Comparison of ENCODE assay signal across 30 cellular contexts in the genomic region with DNA sequence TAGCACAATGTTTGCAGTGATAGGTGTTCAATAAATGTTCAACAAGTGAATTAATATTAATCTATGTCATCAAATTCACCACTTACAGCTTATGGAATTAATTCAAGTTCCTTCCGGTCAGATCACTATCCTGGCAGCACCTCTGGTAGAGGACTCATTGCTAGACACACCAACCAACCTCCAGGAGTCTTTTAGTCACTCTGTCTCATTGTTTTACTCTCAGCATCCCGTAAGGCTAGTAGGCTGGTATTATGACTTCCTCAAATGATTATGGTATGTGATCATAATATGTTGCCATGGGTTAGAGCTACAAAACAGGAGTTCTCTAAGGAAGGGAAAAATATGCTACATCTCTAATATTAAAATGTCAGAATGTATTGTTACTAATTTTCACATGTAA.
"Had no signal": no experiment of that assay in that cellular context is flagged by ENCODE, and none has a peak within 500 bp of the region (broad histone marks: within the 10 kb centered on the region; RNA-seq: fewer than 3 reads in every experiment).

No MANE protein-coding gene starts in this region.

- H3K9me3 ChIP-seq: adrenal gland, body of pancreas had no signal

- H3K4me1 ChIP-seq: adrenal gland, body of pancreas had no signal

- ATAC-seq: activated CD4-positive, alpha-beta T cell treated with anti-CD3 and anti-CD28 coated beads for 36 hours; activated CD4-positive, CD25-positive, alpha-beta regulatory T cell treated with anti-CD3 and anti-CD28 coated beads, Interleukin-2, amount 50 U/mL, for 24 hours; activated naive CD4-positive, alpha-beta T cell treated with anti-CD3 and anti-CD28 coated beads, Interleukin-2, amount 50 U/mL, for 72 hours; activated T-cell treated with anti-CD3 and anti-CD28 coated beads, Interleukin-2, amount 50 U/mL, for 4 hours; body of pancreas had no signal

- H3K9me3 Mint-ChIP-seq: activated CD4-positive, alpha-beta memory T cell treated with anti-CD3 and anti-CD28 coated beads for 36 hours; activated naive CD4-positive, alpha-beta T cell treated with anti-CD3 and anti-CD28 coated beads for 36 hours; activated naive CD4-positive, alpha-beta T cell treated with anti-CD3 and anti-CD28 coated beads, Interleukin-2, amount 50 U/mL, for 72 hours; activated T-cell treated with anti-CD3 and anti-CD28 coated beads, Interleukin-2, amount 50 U/mL, for 4 hours; activated T-helper 1 cell treated with anti-CD3 and anti-CD28 coated beads, Interleukin-12 subunit alpha, Interleukin-12 subunit beta, Interleukin-2, Interleukin-4 antibody, amounts not matched to agents 30 ng/mL and 10 ng/mL and 1 ng/mL, durations not matched to agents 14 hours and 24 hours and 36 hours; T-helper 1 cell treated with Interleukin-12 subunit alpha and Interleukin-12 subunit beta and Interleukin-4 antibody, amounts not matched to agents 30 μg/mL and 1 μg/mL, for 36 hours; T-helper 2 cell treated with Interferon-gamma antibody and Interleukin-4, amounts not matched to agents 5 μg/mL and 100 μg/mL, for 36 hours; WTC11 had no signal

- H3K27ac Mint-ChIP-seq: activated CD4-positive, alpha-beta memory T cell treated with anti-CD3 and anti-CD28 coated beads for 36 hours; activated CD4-positive, alpha-beta T cell treated with anti-CD3 and anti-CD28 coated beads for 36 hours; activated naive CD4-positive, alpha-beta T cell treated with anti-CD3 and anti-CD28 coated beads for 36 hours; activated naive CD4-positive, alpha-beta T cell treated with anti-CD3 and anti-CD28 coated beads, Interleukin-2, amount 50 U/mL, for 72 hours; activated T-helper 1 cell treated with anti-CD3 and anti-CD28 coated beads, Interleukin-12 subunit alpha, Interleukin-12 subunit beta, Interleukin-2, Interleukin-4 antibody, amounts not matched to agents 30 ng/mL and 10 ng/mL and 1 ng/mL, durations not matched to agents 14 hours and 24 hours and 36 hours; T-helper 1 cell treated with Interleukin-12 subunit alpha and Interleukin-12 subunit beta and Interleukin-4 antibody, amounts not matched to agents 30 μg/mL and 1 μg/mL, for 36 hours; T-helper 2 cell treated with Interferon-gamma antibody and Interleukin-4, amounts not matched to agents 5 μg/mL and 100 μg/mL, for 36 hours; WTC11 had no signal

- H3K4me1 Mint-ChIP-seq: activated CD4-positive, alpha-beta T cell treated with anti-CD3 and anti-CD28 coated beads for 36 hours had no signal

- H3K36me3 Mint-ChIP-seq: activated CD4-positive, alpha-beta memory T cell treated with anti-CD3 and anti-CD28 coated beads for 36 hours; activated naive CD4-positive, alpha-beta T cell treated with anti-CD3 and anti-CD28 coated beads, Interleukin-2, amount 50 U/mL, for 72 hours; WTC11 had no signal

- H3K4me2 ChIP-seq: KMS-11, PC-9 had no signal

- H3K36me3 ChIP-seq: adrenal gland had no signal

- H3K27me3 ChIP-seq: adrenal gland, body of pancreas had no signal

- H3K4me3 ChIP-seq: adrenal gland, body of pancreas, PC-9 had no signal

- H3K27ac ChIP-seq: adrenal gland, body of pancreas, KMS-11, PC-9 had no signal

- H3K9ac ChIP-seq: KMS-11 had no signal

- H3K4me3 Mint-ChIP-seq: activated CD4-positive, alpha-beta memory T cell treated with anti-CD3 and anti-CD28 coated beads for 36 hours; activated CD4-positive, alpha-beta T cell treated with anti-CD3 and anti-CD28 coated beads for 36 hours; activated naive CD4-positive, alpha-beta T cell treated with anti-CD3 and anti-CD28 coated beads for 36 hours; activated T-cell treated with anti-CD3 and anti-CD28 coated beads, Interleukin-2, amount 50 U/mL, for 4 hours; activated T-helper 1 cell treated with anti-CD3 and anti-CD28 coated beads, Interleukin-12 subunit alpha, Interleukin-12 subunit beta, Interleukin-2, Interleukin-4 antibody, amounts not matched to agents 30 ng/mL and 10 ng/mL and 1 ng/mL, durations not matched to agents 14 hours and 24 hours and 36 hours; T-helper 1 cell treated with Interleukin-12 subunit alpha and Interleukin-12 subunit beta and Interleukin-4 antibody, amounts not matched to agents 30 μg/mL and 1 μg/mL, for 36 hours; T-helper 2 cell treated with Interferon-gamma antibody and Interleukin-4, amounts not matched to agents 5 μg/mL and 100 μg/mL, for 36 hours; WTC11 had no signal

- DNase-seq: activated CD4-positive, alpha-beta memory T cell treated with anti-CD3 and anti-CD28 coated beads for 36 hours; activated CD4-positive, alpha-beta T cell treated with anti-CD3 and anti-CD28 coated beads for 36 hours; activated CD4-positive, alpha-beta T cell treated with anti-CD3 and anti-CD28 coated beads, Interleukin-2, amount 50 U/mL, for 1 hour; activated CD8-positive, alpha-beta memory T cell treated with anti-CD3 and anti-CD28 coated beads, Interleukin-2, amount 50 U/mL, for 4 hours; activated gamma-delta T cell treated with Interleukin-2 at 50 U/mL for 16 hours; activated naive CD4-positive, alpha-beta T cell treated with anti-CD3 and anti-CD28 coated beads for 36 hours; activated T-cell treated with anti-CD3 and anti-CD28 coated beads for 4 hours; activated T-cell treated with anti-CD3 and anti-CD28 coated beads, Interleukin-2, amount 50 U/mL, for 4 hours; adrenal gland; body of pancreas; central memory CD4-positive, alpha-beta T cell; NCI-H1048; NCI-H1105 treated with DMSO at 0.1 percent for 48 hours; NCI-H1436; NCI-H1694; NCI-H1930; NCI-H2081 treated with DMSO at 0.1 percent for 48 hours; NCI-H345; NCI-H526; NCI-H748 treated with DMSO at 0.1 percent for 48 hours; NK-92 treated with Interleukin-12 subunit alpha and Interleukin-12 subunit beta, amount 100 ng/mL, for 24 hours; PC-9; Right ventricle myocardium superior had no signal
